In the genomic region with DNA sequence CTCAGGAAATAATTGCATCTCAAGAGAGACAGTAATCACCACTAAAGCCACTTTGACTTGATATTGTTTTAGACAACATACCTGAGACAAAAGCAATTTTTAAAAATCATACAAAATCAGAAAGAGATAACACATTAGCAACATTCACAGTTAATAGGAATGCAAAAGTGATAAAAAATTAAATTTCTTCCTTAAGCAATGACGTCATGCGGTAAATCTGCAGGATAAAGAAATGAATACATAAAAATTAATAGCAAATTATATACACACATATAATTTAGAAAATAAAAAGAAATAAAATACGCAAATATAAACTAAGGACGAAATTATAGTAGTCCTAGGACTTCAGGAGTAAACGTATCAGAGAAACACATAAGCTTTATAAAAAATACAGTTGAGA, we compare ENCODE assay signal across 9 cellular contexts.
"Had no signal": no experiment of that assay in that cellular context is flagged by ENCODE, and none has a peak within 500 bp of the region (broad histone marks: within the 10 kb centered on the region; RNA-seq: fewer than 3 reads in every experiment).

No MANE protein-coding gene starts in this region.

- H3K4me1 ChIP-seq: HAP-1 had no signal

- H2AFZ ChIP-seq: GM23248 had no signal

- H3K36me3 ChIP-seq: HAP-1 had no signal

- H3K9ac ChIP-seq: GM23248, KMS-11 had no signal

- DNase-seq: GM23248, GOT3, H7, IMR-90, KBM-7 had no signal

- H3K27ac ChIP-seq: GM23248, HL-60, KMS-11 had no signal

- H3K4me3 ChIP-seq: GM23248, HAP-1 had no signal

- H3K4me2 ChIP-seq: KMS-11 had no signal

- H3K9me3 ChIP-seq: HAP-1 had no signal

- ATAC-seq: HCT116 had no signal
